ENCODE assay signal across 9 cellular contexts in the genomic region with DNA sequence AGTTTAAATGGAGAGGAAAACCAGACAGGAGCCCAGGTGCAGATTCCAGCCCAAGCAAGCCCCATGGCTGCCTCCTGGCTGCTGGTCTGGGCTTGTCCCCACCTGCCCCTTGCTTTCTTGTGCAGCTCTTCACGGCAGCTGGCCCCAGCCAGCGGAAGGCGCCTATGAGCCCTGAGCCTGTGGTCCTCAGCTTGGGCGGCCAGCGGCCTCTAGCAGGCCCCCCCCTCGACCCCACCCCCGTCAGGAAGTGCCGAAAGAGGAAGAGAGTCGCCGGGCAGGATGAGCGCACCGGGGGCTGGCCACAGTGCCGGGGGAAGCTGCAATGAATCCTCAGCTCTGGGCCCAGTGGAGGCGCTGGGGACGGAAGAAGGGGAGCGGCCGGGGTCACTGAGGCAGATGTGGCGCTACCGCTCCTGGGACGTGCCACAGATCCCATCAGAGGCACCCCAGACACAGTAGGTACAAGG. TPM values are rescaled to one million over a fixed set of nuclear protein-coding genes. Genes with fewer than 3 reads are reported as not detected.
DNase-seq lines count a peak whose midpoint lies in the region; ATAC-seq and TF ChIP-seq lines count a peak whose summit lies in the region.
"Had no signal": no experiment of that assay in that cellular context is flagged by ENCODE, and none has a peak within 500 bp of the region (broad histone marks: within the 10 kb centered on the region; RNA-seq: fewer than 3 reads in every experiment).

No MANE protein-coding gene starts in this region.

- no peaks in the 10 kb centered on the region for H3K36me3 Mint-ChIP-seq in natural killer cell treated with Interleukin-12 subunit alpha and Interleukin-12 subunit beta and Interleukin-15 and Interleukin-18, amount 100 ng/mL, for 72 hours
- H3K36me3 Mint-ChIP-seq in osteocyte (ENCODE audit: unreplicated experiment) (no peaks in the 10 kb centered on the region), chondrocyte (ENCODE audit: low read depth) (no peaks in the 10 kb centered on the region)

- 84 to 86% methylated on average over 19 to 20 of the region's 20 CpGs for WGBS in GM23248 (ENCODE audit: low coverage in 1 of 2, low lambda C conversion rate in 2 of 2, missing lambda C conversion rate in 2 of 2), 2 experiments

- no peaks in the 10 kb centered on the region for H3K27me3 ChIP-seq in dorsolateral prefrontal cortex
- H3K27me3 ChIP-seq in GM23248 (replicated peaks; ENCODE audit: insufficient read depth) = no peaks in the 10 kb centered on the region

- no peaks in the 10 kb centered on the region for H3K36me3 ChIP-seq in GM23248 (ENCODE audit: low read depth)

- H3K9me2 ChIP-seq in GM23248 (ENCODE audit: insufficient read depth) = no peaks in the 10 kb centered on the region

- DNase-seq in GM13976 (ENCODE audit: low spot score) (peak; percentile 78), NOMO-1 treated with DMSO at 0.1 percent for 48 hours (lab: John Stamatoyannopoulos, UW; ENCODE audit: unreplicated experiment) (peak; percentile 88), dorsolateral prefrontal cortex (no peak), osteocyte (ENCODE audit: extremely low spot score, unreplicated experiment) (no peak), chondrocyte (ENCODE audit: low spot score) (no peak), GM23248 (no peak)
- DNase-seq in natural killer cell treated with Interleukin-12 subunit alpha and Interleukin-12 subunit beta and Interleukin-15 and Interleukin-18, amount 100 ng/mL, for 72 hours (ENCODE audit: low spot score) = no peak
- DNase-seq in central memory CD4-positive, alpha-beta T cell = no peak

- H3K4me3 Mint-ChIP-seq in natural killer cell treated with Interleukin-12 subunit alpha and Interleukin-12 subunit beta and Interleukin-15 and Interleukin-18, amount 100 ng/mL, for 72 hours = peak overlapping the region; percentile 92
- H3K4me3 Mint-ChIP-seq in osteocyte (ENCODE audit: unreplicated experiment) (no peak overlapping the region), chondrocyte (ENCODE audit: unreplicated experiment) (no peak overlapping the region)

- H3K79me2 ChIP-seq in GM23248 (ENCODE audit: insufficient read depth) = peaks cover 25% of the 10 kb centered on the region

- H3K9ac ChIP-seq in GM23248 = no peak overlapping the region

- TF ChIP-seq CTCF in GM13976 (IDR thresholded peaks at IDR 0.05; ENCODE audit: borderline replicate concordance, control extremely low read depth, extremely low read depth, insufficient read depth, missing control alignments) = no peak
- peak in 1 of 56 donors; percentile 8 for TF ChIP-seq CTCF in dorsolateral prefrontal cortex (IDR thresholded peaks at IDR 0.05 in 54 of 56, conservative IDR thresholded peaks at IDR 0.05 in 2 of 56; ENCODE audit: low read depth in 1 of 56, partially characterized antibody in 56 of 56)
- no peak for TF ChIP-seq CTCF in osteocyte (IDR thresholded peaks at IDR 0.05)
- no peak for TF ChIP-seq CTCF in chondrocyte (IDR thresholded peaks at IDR 0.05)

- peak overlapping the region; percentile 65 to 72 for H3K27ac Mint-ChIP-seq in natural killer cell treated with Interleukin-12 subunit alpha and Interleukin-12 subunit beta and Interleukin-15 and Interleukin-18, amount 100 ng/mL, for 72 hours
- H3K27ac Mint-ChIP-seq in osteocyte (ENCODE audit: unreplicated experiment) (no peak overlapping the region), chondrocyte (ENCODE audit: unreplicated experiment) (no peak overlapping the region)

- peaks cover 44 to 47% of the 10 kb centered on the region in 2 donors for H3K4me1 Mint-ChIP-seq in natural killer cell treated with Interleukin-12 subunit alpha and Interleukin-12 subunit beta and Interleukin-15 and Interleukin-18, amount 100 ng/mL, for 72 hours (ENCODE audit: low read depth in 2 of 2)
- H3K4me1 Mint-ChIP-seq in osteocyte (ENCODE audit: unreplicated experiment) = peaks cover 30% of the 10 kb centered on the region
- H3K4me1 Mint-ChIP-seq in chondrocyte (ENCODE audit: low read depth) = peaks cover 28% of the 10 kb centered on the region

- no peak overlapping the region for H2AFZ ChIP-seq in GM23248

- peak overlapping the region in 54 of 59 donors; percentile 0 to 90 (median 52) for H3K4me3 ChIP-seq in dorsolateral prefrontal cortex
- H3K4me3 ChIP-seq in GM23248 = no peak overlapping the region

- H3K27me3 Mint-ChIP-seq in natural killer cell treated with Interleukin-12 subunit alpha and Interleukin-12 subunit beta and Interleukin-15 and Interleukin-18, amount 100 ng/mL, for 72 hours = peaks cover 0 to 15% of the 10 kb centered on the region in 2 donors
- peaks cover 9% of the 10 kb centered on the region for H3K27me3 Mint-ChIP-seq in osteocyte (ENCODE audit: unreplicated experiment)
- no peaks in the 10 kb centered on the region for H3K27me3 Mint-ChIP-seq in chondrocyte (ENCODE audit: low read depth)

- H3K4me2 ChIP-seq in GM23248 (ENCODE audit: unreplicated experiment) = no peak overlapping the region

- no peaks in the 10 kb centered on the region for H3K9me3 Mint-ChIP-seq in natural killer cell treated with Interleukin-12 subunit alpha and Interleukin-12 subunit beta and Interleukin-15 and Interleukin-18, amount 100 ng/mL, for 72 hours
- no peaks in the 10 kb centered on the region for H3K9me3 Mint-ChIP-seq in osteocyte (ENCODE audit: unreplicated experiment)
- H3K9me3 Mint-ChIP-seq in chondrocyte (ENCODE audit: low read depth) = no peaks in the 10 kb centered on the region

- in situ Hi-C loops in GM13976 (cut with MboI; ENCODE audit: low sequenced_read_pairs, unreplicated experiment) (no loop called here), GM23248 (cut with MboI) (no loop called here)

- H3F3A ChIP-seq in GM23248 (ENCODE audit: insufficient read depth) = no peaks in the 10 kb centered on the region

- H3K27ac ChIP-seq in dorsolateral prefrontal cortex (peak overlapping the region in 54 of 59 donors; percentile 18 to 88 (median 70)), GM23248 (no peak overlapping the region)

- H3K4me1 ChIP-seq in GM23248 (ENCODE audit: insufficient read depth) = peaks cover 9% of the 10 kb centered on the region; the same call in 1 of the 2 replicates

- no peaks in the 10 kb centered on the region for H4K20me1 ChIP-seq in GM23248 (ENCODE audit: insufficient read depth)

- ATAC-seq in natural killer cell treated with Interleukin-12 subunit alpha and Interleukin-12 subunit beta and Interleukin-15 and Interleukin-18, amount 100 ng/mL, for 72 hours = no peak

- intact Hi-C loops in dorsolateral prefrontal cortex (cut with DNase I) = loop anchor here in 1 of 2 donors (5.0 to 10.0 kb wide), 2 partner anchors 103 to 220 kb away; partner anchors contain the start of gene PHF21A

- H3K9me3 ChIP-seq in GM23248 (ENCODE audit: low read depth) = no peaks in the 10 kb centered on the region

RNA-seq across cellular contexts. Expression of gene DGKZ, which starts 2.1 kb away (rescaled TPM):
- 100 to 1,000 TPM; 142 to 475 (median 319) TPM for total RNA-seq in dorsolateral prefrontal cortex
- 100 to 1,000 TPM; 104 to 207 TPM for total RNA-seq in natural killer cell treated with Interleukin-12 subunit alpha and Interleukin-12 subunit beta and Interleukin-15 and Interleukin-18, amount 100 ng/mL, for 72 hours
- 48.6 and 49.9 TPM in 2 replicates for total RNA-seq in osteocyte
- total RNA-seq in chondrocyte = 41.9 to 47.4 TPM (median 46.8 TPM) in 3 replicates
- 50.7 and 62.7 TPM in 2 replicates for total RNA-seq in GM23248 (2014; rRNA removed; shearing (Covaris generic))
- 21.4 and 23.9 TPM in 2 replicates for polyA plus RNA-seq in GM23248 (2016; fragmentation: Nextera tagmentation; extraction: Ambion mirVana)

RNA-seq across cellular contexts. Expression of gene MDK, which starts 36.3 kb away (rescaled TPM):
- total RNA-seq in dorsolateral prefrontal cortex (10 to 100 TPM in 95 of 120 experiments, 1 to 10 TPM in 25; 4.6 to 45.3 (median 12.9) TPM), osteocyte (163 and 171 TPM in 2 replicates), chondrocyte (49.9 to 127 TPM (median 124 TPM) in 3 replicates)
- total RNA-seq in natural killer cell treated with Interleukin-12 subunit alpha and Interleukin-12 subunit beta and Interleukin-15 and Interleukin-18, amount 100 ng/mL, for 72 hours = 1 to 10 TPM; 1.4 to 4.0 TPM
- 2.7 and 10.7 TPM in 2 replicates for total RNA-seq in GM23248 (2014; rRNA removed; shearing (Covaris generic))
- polyA plus RNA-seq in GM23248 (2016; fragmentation: Nextera tagmentation; extraction: Ambion mirVana) = 31.5 and 34.5 TPM in 2 replicates

RNA-seq across cellular contexts. Expression of gene CHRM4, which starts 46.4 kb away (rescaled TPM):
- 10 to 100 TPM in 56 of 120 experiments, 1 to 10 TPM in 64; 2.7 to 25.0 (median 9.7) TPM for total RNA-seq in dorsolateral prefrontal cortex
- total RNA-seq in natural killer cell treated with Interleukin-12 subunit alpha and Interleukin-12 subunit beta and Interleukin-15 and Interleukin-18, amount 100 ng/mL, for 72 hours = under 1 TPM; 0.75 to 0.81 TPM
- total RNA-seq in osteocyte = 0.21 TPM in 1 of 2 replicates, not detected in the other
- total RNA-seq in chondrocyte = 0.38 to 0.42 TPM in 2 of 3 replicates, not detected in the other
- not detected in 2 replicates for total RNA-seq in GM23248 (2014; rRNA removed; shearing (Covaris generic))
- not detected in 2 replicates for polyA plus RNA-seq in GM23248 (2016; fragmentation: Nextera tagmentation; extraction: Ambion mirVana)
- total RNA-seq: fibroblast of lung had no signal

Comparison
In these comparisons a context has a peak if more than half of its experiments do, and no peak if none do; other contexts are left out.
1. DNase-seq: peak in GM13976 (single experiment) and NOMO-1 treated with DMSO at 0.1 percent for 48 hours (single experiment); none in dorsolateral prefrontal cortex (0 of 10), natural killer cell treated with Interleukin-12 subunit alpha and Interleukin-12 subunit beta and Interleukin-15 and Interleukin-18, amount 100 ng/mL, for 72 hours (single experiment), osteocyte (single experiment), chondrocyte (single experiment), central memory CD4-positive, alpha-beta T cell (single experiment) and GM23248 (single experiment).
2. H3K27ac Mint-ChIP-seq: peak in natural killer cell treated with Interleukin-12 subunit alpha and Interleukin-12 subunit beta and Interleukin-15 and Interleukin-18, amount 100 ng/mL, for 72 hours (2 of 2); none in osteocyte (single experiment) and chondrocyte (single experiment).